Comparison of ENCODE assay signal across 8 cellular contexts in the genomic region with DNA sequence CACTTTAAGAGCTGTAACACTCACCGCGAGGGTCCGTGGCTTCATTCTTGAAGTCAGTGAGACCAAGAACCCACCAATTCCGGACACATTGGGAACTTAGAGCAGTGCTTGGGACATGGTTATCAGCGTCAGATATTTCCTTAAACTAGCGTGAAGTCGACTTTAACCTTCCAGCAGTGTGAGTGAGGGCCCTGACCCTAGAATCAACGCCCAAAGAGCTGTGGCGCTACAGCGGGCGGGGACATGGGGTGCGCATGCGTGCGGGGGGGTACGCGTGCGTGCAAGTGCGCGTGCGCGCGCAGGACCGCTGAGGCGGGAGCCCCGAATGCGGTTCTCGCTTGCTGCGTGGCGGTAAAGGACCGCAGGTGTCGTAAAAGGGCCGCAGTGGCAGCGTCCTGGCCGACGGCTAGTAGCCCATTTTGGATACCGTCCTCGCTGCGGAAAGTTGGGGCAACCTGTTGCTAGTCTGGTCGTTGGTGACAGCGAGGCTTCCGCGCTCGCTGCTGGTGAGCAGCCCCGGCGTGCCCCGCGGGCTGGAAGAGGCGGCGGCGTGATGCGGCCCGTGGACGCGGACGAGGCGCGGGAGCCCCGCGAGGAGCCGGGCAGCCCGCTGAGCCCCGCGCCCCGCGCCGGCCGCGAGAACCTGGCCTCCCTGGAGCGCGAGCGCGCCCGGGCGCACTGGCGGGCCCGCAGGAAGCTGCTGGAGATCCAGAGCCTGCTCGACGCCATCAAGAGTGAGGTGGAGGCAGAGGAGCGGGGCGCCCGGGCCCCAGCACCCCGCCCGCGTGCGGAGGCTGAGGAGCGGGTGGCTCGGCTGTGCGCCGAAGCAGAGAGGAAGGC. TPM values are rescaled to one million over a fixed set of nuclear protein-coding genes. Genes with fewer than 3 reads are reported as not detected.
DNase-seq lines count a peak whose midpoint lies in the region; ATAC-seq, FAIRE-seq and TF ChIP-seq lines count a peak whose summit lies in the region.

No MANE protein-coding gene starts in this region.

- DNase-seq in DMS53 treated with DMSO at 0.1 percent for 48 hours (lab: John Stamatoyannopoulos, UW; ENCODE audit: unreplicated experiment) (peak; percentile 97), RCC 7860 (ENCODE audit: low spot score) (peak; percentile 86), fibroblast of the aortic adventitia (ENCODE audit: low read depth) (peak; percentile 95)
- DNase-seq in Jurkat, Clone E6-1 (ENCODE audit: low read depth, low spot score): peak; percentile 95
- peak; percentile 94 for DNase-seq in activated T-helper 2 cell treated with anti-CD3 and anti-CD28 coated beads, Interferon-gamma antibody, Interleukin-2, Interleukin-4, amounts not matched to agents 10 μg/mL and 5 μg/mL and 100 μg/mL, durations not matched to agents 14 hours and 24 hours and 36 hours (ENCODE audit: low spot score)
- peak; percentile 95 for DNase-seq in natural killer cell treated with Interleukin-12 subunit alpha and Interleukin-12 subunit beta and Interleukin-15 and Interleukin-18, amount 100 ng/mL, for 72 hours (ENCODE audit: low spot score)
- peak; percentile 93 for DNase-seq in stimulated activated naive CD4-positive, alpha-beta T cell treated with Interleukin-2 at 50 U/mL for 16 hours (lab: John Stamatoyannopoulos, UW)

- peak overlapping the region; percentile 95 for H3K27ac Mint-ChIP-seq in activated T-helper 2 cell treated with anti-CD3 and anti-CD28 coated beads, Interferon-gamma antibody, Interleukin-2, Interleukin-4, amounts not matched to agents 10 μg/mL and 5 μg/mL and 100 μg/mL, durations not matched to agents 14 hours and 24 hours and 36 hours
- H3K27ac Mint-ChIP-seq in natural killer cell treated with Interleukin-12 subunit alpha and Interleukin-12 subunit beta and Interleukin-15 and Interleukin-18, amount 100 ng/mL, for 72 hours: peak overlapping the region; percentile 95 to 98

- peaks cover 45% of the 10 kb centered on the region for H3K36me3 Mint-ChIP-seq in activated T-helper 2 cell treated with anti-CD3 and anti-CD28 coated beads, Interferon-gamma antibody, Interleukin-2, Interleukin-4, amounts not matched to agents 10 μg/mL and 5 μg/mL and 100 μg/mL, durations not matched to agents 14 hours and 24 hours and 36 hours (ENCODE audit: low read depth)
- H3K36me3 Mint-ChIP-seq in natural killer cell treated with Interleukin-12 subunit alpha and Interleukin-12 subunit beta and Interleukin-15 and Interleukin-18, amount 100 ng/mL, for 72 hours: peaks cover 22% of the 10 kb centered on the region

- intact Hi-C loops in activated T-helper 2 cell treated with anti-CD3 and anti-CD28 coated beads, Interferon-gamma antibody, Interleukin-2, Interleukin-4, amounts not matched to agents 10 μg/mL and 5 μg/mL and 100 μg/mL, durations not matched to agents 14 hours and 24 hours and 36 hours (cut with micrococcal nuclease): loop anchor here (1.0 to 10.0 kb wide), 8 partner anchors 15 to 394 kb away; a partner anchor contains a TSS

- H3K9me3 Mint-ChIP-seq in activated T-helper 2 cell treated with anti-CD3 and anti-CD28 coated beads, Interferon-gamma antibody, Interleukin-2, Interleukin-4, amounts not matched to agents 10 μg/mL and 5 μg/mL and 100 μg/mL, durations not matched to agents 14 hours and 24 hours and 36 hours: no peaks in the 10 kb centered on the region
- no peaks in the 10 kb centered on the region for H3K9me3 Mint-ChIP-seq in natural killer cell treated with Interleukin-12 subunit alpha and Interleukin-12 subunit beta and Interleukin-15 and Interleukin-18, amount 100 ng/mL, for 72 hours

- peak; percentile 77 for ATAC-seq in GM21619 (IDR thresholded peaks at IDR 0.05; ENCODE audit: unreplicated experiment)
- ATAC-seq in natural killer cell treated with Interleukin-12 subunit alpha and Interleukin-12 subunit beta and Interleukin-15 and Interleukin-18, amount 100 ng/mL, for 72 hours: peak; percentile 90 to 91

- H3K4me1 Mint-ChIP-seq in activated T-helper 2 cell treated with anti-CD3 and anti-CD28 coated beads, Interferon-gamma antibody, Interleukin-2, Interleukin-4, amounts not matched to agents 10 μg/mL and 5 μg/mL and 100 μg/mL, durations not matched to agents 14 hours and 24 hours and 36 hours (ENCODE audit: low read depth): peaks cover 41% of the 10 kb centered on the region
- peaks cover 40 to 41% of the 10 kb centered on the region in 2 donors for H3K4me1 Mint-ChIP-seq in natural killer cell treated with Interleukin-12 subunit alpha and Interleukin-12 subunit beta and Interleukin-15 and Interleukin-18, amount 100 ng/mL, for 72 hours (ENCODE audit: low read depth in 2 of 2)

- H3K4me3 ChIP-seq in Jurkat, Clone E6-1 (ENCODE audit: low read length): peak overlapping the region; percentile 81
- H3K4me3 ChIP-seq in fibroblast of the aortic adventitia (ENCODE audit: low read depth, low read length): peak overlapping the region; percentile 78

- no peak for TF ChIP-seq CTCF in fibroblast of the aortic adventitia (IDR thresholded peaks at IDR 0.05; ENCODE audit: insufficient read depth, low read length)

- peak overlapping the region; percentile 92 for H3K4me3 Mint-ChIP-seq in activated T-helper 2 cell treated with anti-CD3 and anti-CD28 coated beads, Interferon-gamma antibody, Interleukin-2, Interleukin-4, amounts not matched to agents 10 μg/mL and 5 μg/mL and 100 μg/mL, durations not matched to agents 14 hours and 24 hours and 36 hours (ENCODE audit: low read depth)
- H3K4me3 Mint-ChIP-seq in natural killer cell treated with Interleukin-12 subunit alpha and Interleukin-12 subunit beta and Interleukin-15 and Interleukin-18, amount 100 ng/mL, for 72 hours: peak overlapping the region; percentile 94

- FAIRE-seq in RCC 7860 (lab: Jason Lieb, UNC): no peak

- H3K27me3 Mint-ChIP-seq in activated T-helper 2 cell treated with anti-CD3 and anti-CD28 coated beads, Interferon-gamma antibody, Interleukin-2, Interleukin-4, amounts not matched to agents 10 μg/mL and 5 μg/mL and 100 μg/mL, durations not matched to agents 14 hours and 24 hours and 36 hours (ENCODE audit: low read depth): no peaks in the 10 kb centered on the region
- H3K27me3 Mint-ChIP-seq in natural killer cell treated with Interleukin-12 subunit alpha and Interleukin-12 subunit beta and Interleukin-15 and Interleukin-18, amount 100 ng/mL, for 72 hours: no peaks in the 10 kb centered on the region

RNA-seq across cellular contexts. Expression of a gene that starts 19.8 kb away (rescaled TPM):
- polyA plus RNA-seq in Jurkat, Clone E6-1 (2012; ENCODE audit: insufficient read depth, insufficient read length): not detected
- total RNA-seq in activated T-helper 2 cell treated with anti-CD3 and anti-CD28 coated beads, Interferon-gamma antibody, Interleukin-2, Interleukin-4, amounts not matched to agents 10 μg/mL and 5 μg/mL and 100 μg/mL, durations not matched to agents 14 hours and 24 hours and 36 hours: 3.4 and 5.8 TPM in 2 replicates
- not detected in 2 replicates for total RNA-seq in fibroblast of the aortic adventitia (ENCODE audit: low replicate concordance)
- total RNA-seq in natural killer cell treated with Interleukin-12 subunit alpha and Interleukin-12 subunit beta and Interleukin-15 and Interleukin-18, amount 100 ng/mL, for 72 hours: 1 to 10 TPM; 4.5 to 5.1 TPM

RNA-seq across cellular contexts. Expression of a gene that starts 33.4 kb away (rescaled TPM):
- polyA plus RNA-seq in Jurkat, Clone E6-1 (2012; ENCODE audit: insufficient read depth, insufficient read length): 228 TPM
- 105 TPM in 2 replicates for total RNA-seq in activated T-helper 2 cell treated with anti-CD3 and anti-CD28 coated beads, Interferon-gamma antibody, Interleukin-2, Interleukin-4, amounts not matched to agents 10 μg/mL and 5 μg/mL and 100 μg/mL, durations not matched to agents 14 hours and 24 hours and 36 hours
- 142 and 482 TPM in 2 replicates for total RNA-seq in fibroblast of the aortic adventitia (ENCODE audit: low replicate concordance)
- 100 to 1,000 TPM; 102 to 123 TPM for total RNA-seq in natural killer cell treated with Interleukin-12 subunit alpha and Interleukin-12 subunit beta and Interleukin-15 and Interleukin-18, amount 100 ng/mL, for 72 hours

RNA-seq across cellular contexts. Expression of a gene that starts 35.8 kb away (rescaled TPM):
- polyA plus RNA-seq in Jurkat, Clone E6-1 (2012; ENCODE audit: insufficient read depth, insufficient read length): 58.2 TPM
- total RNA-seq in activated T-helper 2 cell treated with anti-CD3 and anti-CD28 coated beads, Interferon-gamma antibody, Interleukin-2, Interleukin-4, amounts not matched to agents 10 μg/mL and 5 μg/mL and 100 μg/mL, durations not matched to agents 14 hours and 24 hours and 36 hours: 46.6 and 49.6 TPM in 2 replicates
- 48.8 and 342 TPM in 2 replicates for total RNA-seq in fibroblast of the aortic adventitia (ENCODE audit: low replicate concordance)
- 10 to 100 TPM; 44.0 to 55.1 TPM for total RNA-seq in natural killer cell treated with Interleukin-12 subunit alpha and Interleukin-12 subunit beta and Interleukin-15 and Interleukin-18, amount 100 ng/mL, for 72 hours

RNA-seq across cellular contexts. Expression of a gene that starts 42.1 kb away (rescaled TPM):
- polyA plus RNA-seq in Jurkat, Clone E6-1 (2012; ENCODE audit: insufficient read depth, insufficient read length): 10.1 TPM
- 18.2 and 20.8 TPM in 2 replicates for total RNA-seq in activated T-helper 2 cell treated with anti-CD3 and anti-CD28 coated beads, Interferon-gamma antibody, Interleukin-2, Interleukin-4, amounts not matched to agents 10 μg/mL and 5 μg/mL and 100 μg/mL, durations not matched to agents 14 hours and 24 hours and 36 hours
- 5.4 and 7.0 TPM in 2 replicates for total RNA-seq in fibroblast of the aortic adventitia (ENCODE audit: low replicate concordance)
- total RNA-seq in natural killer cell treated with Interleukin-12 subunit alpha and Interleukin-12 subunit beta and Interleukin-15 and Interleukin-18, amount 100 ng/mL, for 72 hours: 10 to 100 TPM; 15.9 to 16.7 TPM

Comparison
In these comparisons a context has a peak if more than half of its experiments do, and no peak if none do; other contexts are left out.
1. Peak in every context shown above with its lines: DNase-seq, ATAC-seq and H3K4me3 ChIP-seq.